ENCODE assay signal across 25 cellular contexts in the genomic region with DNA sequence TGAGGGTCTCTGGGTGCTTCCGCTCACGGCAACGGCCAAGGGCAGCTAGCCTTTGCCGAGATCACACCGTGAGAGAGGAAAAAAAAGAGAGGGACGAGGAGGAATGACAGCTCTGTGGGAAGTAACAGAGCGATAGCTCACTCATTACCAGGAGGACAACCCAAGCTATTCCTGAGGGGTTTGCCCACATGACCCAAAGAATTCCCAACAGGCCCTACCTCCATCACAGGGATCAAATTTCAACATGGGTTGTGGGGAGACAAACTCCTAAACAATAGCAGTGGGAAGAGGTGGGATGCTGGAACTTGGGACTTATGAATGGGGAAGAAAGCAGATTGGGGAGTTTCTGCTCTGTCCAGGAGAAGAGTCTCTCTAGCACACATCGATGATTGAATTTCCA.
"Had no signal": no experiment of that assay in that cellular context is flagged by ENCODE, and none has a peak within 500 bp of the region (broad histone marks: within the 10 kb centered on the region; RNA-seq: fewer than 3 reads in every experiment).

No MANE protein-coding gene starts in this region.

- H3K9me3 ChIP-seq: body of pancreas had no signal

- DNase-seq: activated CD4-positive, alpha-beta T cell treated with anti-CD3 and anti-CD28 coated beads for 36 hours; activated CD4-positive, CD25-positive, alpha-beta regulatory T cell; activated CD8-positive, alpha-beta memory T cell treated with anti-CD3 and anti-CD28 coated beads, Interleukin-2, amount 50 U/mL, for 4 hours; activated CD8-positive, alpha-beta T cell treated with anti-CD3 and anti-CD28 coated beads for 36 hours; activated naive CD4-positive, alpha-beta T cell; aorta; body of pancreas; central memory CD4-positive, alpha-beta T cell; Karpas-422; NCI-H1048; NCI-H146; NCI-H187 treated with DMSO at 0.1 percent for 48 hours; NCI-H2081 treated with DMSO at 0.1 percent for 48 hours; NCI-H345; NCI-H510A; NCI-H526 treated with DMSO at 0.1 percent for 48 hours; NCI-H82; OCI-M1; RPMI8226; T-cell; T-helper 2 cell; T1000 had no signal

- H3K27me3 Mint-ChIP-seq: activated CD4-positive, alpha-beta T cell treated with anti-CD3 and anti-CD28 coated beads for 36 hours; activated CD8-positive, alpha-beta T cell treated with anti-CD3 and anti-CD28 coated beads for 36 hours; activated naive CD4-positive, alpha-beta T cell treated with anti-CD3 and anti-CD28 coated beads, Interleukin-2, amount 50 U/mL, for 24 hours; T-cell had no signal

- H3K4me1 Mint-ChIP-seq: activated CD4-positive, alpha-beta T cell treated with anti-CD3 and anti-CD28 coated beads for 36 hours; activated naive CD4-positive, alpha-beta T cell treated with anti-CD3 and anti-CD28 coated beads, Interleukin-2, amount 50 U/mL, for 24 hours; T-cell had no signal

- H3K4me3 Mint-ChIP-seq: activated CD4-positive, alpha-beta T cell treated with anti-CD3 and anti-CD28 coated beads for 36 hours; activated CD8-positive, alpha-beta T cell treated with anti-CD3 and anti-CD28 coated beads for 36 hours; activated naive CD4-positive, alpha-beta T cell treated with anti-CD3 and anti-CD28 coated beads, Interleukin-2, amount 50 U/mL, for 24 hours; T-cell had no signal

- H3K4me3 ChIP-seq: body of pancreas, K562, SK-N-MC had no signal

- H3K4me1 ChIP-seq: body of pancreas had no signal

- H3K9me3 Mint-ChIP-seq: activated CD8-positive, alpha-beta T cell treated with anti-CD3 and anti-CD28 coated beads for 36 hours; activated naive CD4-positive, alpha-beta T cell treated with anti-CD3 and anti-CD28 coated beads, Interleukin-2, amount 50 U/mL, for 24 hours; T-cell had no signal

- H3K36me3 Mint-ChIP-seq: activated naive CD4-positive, alpha-beta T cell treated with anti-CD3 and anti-CD28 coated beads, Interleukin-2, amount 50 U/mL, for 24 hours; T-cell had no signal

- H3K27ac ChIP-seq: body of pancreas, SK-N-MC had no signal

- H3K27me3 ChIP-seq: body of pancreas had no signal

- H3K27ac Mint-ChIP-seq: activated CD4-positive, alpha-beta T cell treated with anti-CD3 and anti-CD28 coated beads for 36 hours; activated CD8-positive, alpha-beta T cell treated with anti-CD3 and anti-CD28 coated beads for 36 hours; activated naive CD4-positive, alpha-beta T cell treated with anti-CD3 and anti-CD28 coated beads, Interleukin-2, amount 50 U/mL, for 24 hours; T-cell had no signal
